Comparison of ENCODE assay signal across 11 cellular contexts in the genomic region with DNA sequence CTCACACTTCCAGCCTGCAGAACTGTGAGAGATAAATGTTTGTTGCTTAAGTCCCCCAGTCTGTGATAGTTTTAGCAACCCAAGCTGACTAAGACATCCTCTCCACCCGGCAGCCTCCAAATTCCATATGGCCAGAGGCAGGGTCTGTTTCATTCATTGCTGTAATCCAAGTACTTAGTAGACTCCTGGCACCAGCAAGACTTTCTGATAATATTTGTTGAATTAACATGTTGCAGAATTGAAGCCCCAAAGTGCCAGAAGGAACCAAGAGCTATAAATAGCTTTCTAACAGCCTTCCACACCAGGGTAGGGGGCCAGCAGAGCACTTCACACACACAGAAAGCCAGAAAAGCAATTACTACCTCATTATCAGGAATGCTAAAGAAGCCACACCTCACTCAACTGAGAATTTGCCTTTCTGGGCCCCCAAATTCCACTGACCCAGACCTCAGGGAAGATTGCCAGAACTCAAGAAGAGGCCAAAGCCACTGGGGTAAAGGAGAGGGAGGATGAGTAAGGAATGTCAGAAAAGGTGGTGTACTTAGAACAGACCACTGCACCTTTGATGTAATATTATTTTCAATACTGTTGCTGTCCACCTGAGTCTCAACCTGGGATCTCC. TPM values are rescaled to one million over a fixed set of nuclear protein-coding genes. Genes with fewer than 3 reads are reported as not detected.
A peak's percentile ranks its signal among the peaks of the same experiment; 100 is the strongest.
DNase-seq lines count a peak whose midpoint lies in the region; ATAC-seq and TF ChIP-seq lines count a peak whose summit lies in the region.
"Had no signal": no experiment of that assay in that cellular context is flagged by ENCODE, and none has a peak within 500 bp of the region (broad histone marks: within the 10 kb centered on the region; RNA-seq: fewer than 3 reads in every experiment).

No MANE protein-coding gene starts in this region.

- DNase-seq in right atrium auricular region (ENCODE audit: low spot score) (peak; percentile 58), Right ventricle myocardium superior (no peak), chondrocyte (ENCODE audit: low spot score) (no peak), mesendoderm (peak; percentile 97), uterus (no peak), NCI-H2107 treated with DMSO at 0.1 percent for 48 hours (lab: John Stamatoyannopoulos, UW; ENCODE audit: unreplicated experiment) (no peak), HPDE6-E6E7 (ENCODE audit: extremely low spot score) (no peak)
- DNase-seq: NCI-H1417 treated with DMSO at 0.1 percent for 48 hours; stimulated activated CD4-positive, alpha-beta T cell treated with anti-CD3 and anti-CD28 coated beads, Interleukin-4, amount 100 ng/mL, for 1 hour had no signal

- peaks cover 0 to 100% of the 10 kb centered on the region in 2 donors for H3K4me1 ChIP-seq in right atrium auricular region
- H3K4me1 ChIP-seq in mesendoderm (ENCODE audit: control insufficient read depth, low read depth, low read length) = peaks cover 17% of the 10 kb centered on the region
- H3K4me1 ChIP-seq in uterus = peaks cover 26 to 42% of the 10 kb centered on the region in 2 donors

- H3K9ac ChIP-seq in mesendoderm (ENCODE audit: low read length) = no peak overlapping the region
- H3K9ac ChIP-seq: neural progenitor cell had no signal

- no peak overlapping the region for H3K4me2 ChIP-seq in mesendoderm (ENCODE audit: low read length)
- H3K4me2 ChIP-seq: neural progenitor cell had no signal

- peak overlapping the region; percentile 9 for H3K56ac ChIP-seq in mesendoderm (ENCODE audit: low read length)

- H3K4me3 Mint-ChIP-seq in chondrocyte (ENCODE audit: unreplicated experiment) = no peak overlapping the region

- H3K27ac ChIP-seq in right atrium auricular region (peak overlapping the region; percentile 95 to 97), mesendoderm (ENCODE audit: low read depth, low read length) (peak overlapping the region; percentile 42), uterus (peak overlapping the region; percentile 85 to 90)
- H3K27ac ChIP-seq: neural progenitor cell had no signal

- peak overlapping the region; percentile 46 for H3K18ac ChIP-seq in mesendoderm (ENCODE audit: low read length)

- H3K27me3 ChIP-seq in right atrium auricular region (no peaks in the 10 kb centered on the region), mesendoderm (ENCODE audit: insufficient read depth, low read length, poor library complexity) (peaks cover 6% of the 10 kb centered on the region), uterus (no peaks in the 10 kb centered on the region)

- H3K4me3 ChIP-seq in right atrium auricular region = no peak overlapping the region
- no peak overlapping the region for H3K4me3 ChIP-seq in mesendoderm (ENCODE audit: low read length)
- no peak overlapping the region for H3K4me3 ChIP-seq in uterus
- H3K4me3 ChIP-seq: neural progenitor cell had no signal

- H3K9me3 ChIP-seq in right atrium auricular region = no peaks in the 10 kb centered on the region
- no peaks in the 10 kb centered on the region for H3K9me3 ChIP-seq in uterus

- peaks cover 86% of the 10 kb centered on the region for H3K4me1 Mint-ChIP-seq in chondrocyte (ENCODE audit: low read depth)

- no peak overlapping the region for H2AK5ac ChIP-seq in mesendoderm (ENCODE audit: low read length)

- H3K9me3 Mint-ChIP-seq in chondrocyte (ENCODE audit: low read depth) = no peaks in the 10 kb centered on the region

- peaks cover 5% of the 10 kb centered on the region for H3K79me1 ChIP-seq in mesendoderm (ENCODE audit: low read length)

- no peak overlapping the region for H3K23ac ChIP-seq in mesendoderm (ENCODE audit: low read length)

- no peak for TF ChIP-seq CTCF in right atrium auricular region (IDR thresholded peaks at IDR 0.05)
- no peak for TF ChIP-seq CTCF in chondrocyte (IDR thresholded peaks at IDR 0.05)
- no peak for TF ChIP-seq CTCF in uterus (IDR thresholded peaks at IDR 0.05)

- H2BK120ac ChIP-seq in mesendoderm (ENCODE audit: low read depth, low read length) = no peak overlapping the region

- no peaks in the 10 kb centered on the region for H3K36me3 Mint-ChIP-seq in chondrocyte (ENCODE audit: low read depth)
- H3K36me3 Mint-ChIP-seq: neural progenitor cell had no signal

- WGBS in mesendoderm (ENCODE audit: extremely low coverage, insufficient coverage, low lambda C conversion rate) = no CpG with 5 or more reads among the region's 1 CpG

- peak overlapping the region; percentile 71 for H3K27ac Mint-ChIP-seq in chondrocyte (ENCODE audit: unreplicated experiment)
- H3K27ac Mint-ChIP-seq: neural progenitor cell had no signal

- H4K5ac ChIP-seq in mesendoderm (ENCODE audit: low read length) = no peak overlapping the region

- no peak overlapping the region for H3K4ac ChIP-seq in mesendoderm (ENCODE audit: low read depth, low read length)

- H4K8ac ChIP-seq in mesendoderm (ENCODE audit: low read depth, low read length) = no peak overlapping the region

- intact Hi-C loops in Right ventricle myocardium superior (cut with DNase I) = no loop called here
- intact Hi-C loops in uterus (cut with DNase I; ENCODE audit: low total_unique reads) = no loop called here

- H3K27me3 Mint-ChIP-seq in chondrocyte (ENCODE audit: low read depth) = no peaks in the 10 kb centered on the region

- H3K79me2 ChIP-seq in mesendoderm (ENCODE audit: control insufficient read depth, insufficient read depth, low read length) = peaks cover 2% of the 10 kb centered on the region

- no peak overlapping the region for H2BK15ac ChIP-seq in mesendoderm (replicated peaks; ENCODE audit: low read depth)

- TF ChIP-seq POLR2A in uterus (IDR thresholded peaks at IDR 0.05) = no peak

- ATAC-seq in Right ventricle myocardium superior (ENCODE audit: poor library complexity) (no peak), SK-N-SH treated with all-trans-retinoic acid at 6 μM for 48 hours (no peak)

- H3K36me3 ChIP-seq in right atrium auricular region (no peaks in the 10 kb centered on the region), mesendoderm (ENCODE audit: control insufficient read depth, insufficient read depth, low read length) (no peaks in the 10 kb centered on the region), uterus (no peaks in the 10 kb centered on the region)
- H3K36me3 ChIP-seq: neural progenitor cell had no signal

- H2BK5ac ChIP-seq in mesendoderm (ENCODE audit: low read length) = no peak overlapping the region

TF ChIP-seq in SK-N-SH treated with all-trans-retinoic acid at 6 μM for 48 hours, 23 proteins besides CTCF, POLR2A, EP300 and RAD21 (continues in another document):
- TF ChIP-seq RARB (CRISPR knock-in tag; IDR thresholded peaks at IDR 0.05) = no peak
- TF ChIP-seq BACH2 (CRISPR knock-in tag; IDR thresholded peaks at IDR 0.05; ENCODE audit: borderline replicate concordance) = no peak
- no peak for TF ChIP-seq ZFP30 (CRISPR knock-in tag; IDR thresholded peaks at IDR 0.05)
- TF ChIP-seq ZNF565 (CRISPR knock-in tag; conservative IDR thresholded peaks at IDR 0.05; ENCODE audit: low read depth) = no peak
- no peak; the same call in 1 of the 2 replicates for TF ChIP-seq ZNF70 (CRISPR knock-in tag; IDR thresholded peaks at IDR 0.05)
- TF ChIP-seq ISL1 (CRISPR knock-in tag; IDR thresholded peaks at IDR 0.05) = no peak
- TF ChIP-seq, protein P1, sequence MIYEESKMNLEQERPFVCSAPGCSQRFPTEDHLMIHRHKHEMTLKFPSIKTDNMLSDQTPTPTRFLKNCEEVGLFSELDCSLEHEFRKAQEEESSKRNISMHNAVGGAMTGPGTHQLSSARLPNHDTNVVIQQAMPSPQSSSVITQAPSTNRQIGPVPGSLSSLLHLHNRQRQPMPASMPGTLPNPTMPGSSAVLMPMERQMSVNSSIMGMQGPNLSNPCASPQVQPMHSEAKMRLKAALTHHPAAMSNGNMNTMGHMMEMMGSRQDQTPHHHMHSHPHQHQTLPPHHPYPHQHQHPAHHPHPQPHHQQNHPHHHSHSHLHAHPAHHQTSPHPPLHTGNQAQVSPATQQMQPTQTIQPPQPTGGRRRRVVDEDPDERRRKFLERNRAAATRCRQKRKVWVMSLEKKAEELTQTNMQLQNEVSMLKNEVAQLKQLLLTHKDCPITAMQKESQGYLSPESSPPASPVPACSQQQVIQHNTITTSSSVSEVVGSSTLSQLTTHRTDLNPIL (CRISPR knock-in tag; IDR thresholded peaks at IDR 0.05; ENCODE audit: low read depth) = no peak
- no peak for TF ChIP-seq OSR1 (CRISPR knock-in tag; IDR thresholded peaks at IDR 0.05)
- no peak for TF ChIP-seq PPARA (CRISPR knock-in tag; IDR thresholded peaks at IDR 0.05; ENCODE audit: borderline replicate concordance)
- no peak for TF ChIP-seq TOX (CRISPR knock-in tag; IDR thresholded peaks at IDR 0.05; ENCODE audit: borderline replicate concordance)
- TF ChIP-seq, protein P2, sequence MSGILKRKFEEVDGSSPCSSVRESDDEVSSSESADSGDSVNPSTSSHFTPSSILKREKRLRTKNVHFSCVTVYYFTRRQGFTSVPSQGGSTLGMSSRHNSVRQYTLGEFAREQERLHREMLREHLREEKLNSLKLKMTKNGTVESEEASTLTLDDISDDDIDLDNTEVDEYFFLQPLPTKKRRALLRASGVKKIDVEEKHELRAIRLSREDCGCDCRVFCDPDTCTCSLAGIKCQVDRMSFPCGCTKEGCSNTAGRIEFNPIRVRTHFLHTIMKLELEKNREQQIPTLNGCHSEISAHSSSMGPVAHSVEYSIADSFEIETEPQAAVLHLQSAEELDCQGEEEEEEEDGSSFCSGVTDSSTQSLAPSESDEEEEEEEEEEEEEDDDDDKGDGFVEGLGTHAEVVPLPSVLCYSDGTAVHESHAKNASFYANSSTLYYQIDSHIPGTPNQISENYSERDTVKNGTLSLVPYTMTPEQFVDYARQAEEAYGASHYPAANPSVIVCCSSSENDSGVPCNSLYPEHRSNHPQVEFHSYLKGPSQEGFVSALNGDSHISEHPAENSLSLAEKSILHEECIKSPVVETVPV (CRISPR knock-in tag; IDR thresholded peaks at IDR 0.05) = no peak
- no peak for TF ChIP-seq ARNTL (CRISPR knock-in tag; IDR thresholded peaks at IDR 0.05; ENCODE audit: borderline replicate concordance, low read depth)
- TF ChIP-seq SNAI2 (CRISPR knock-in tag; IDR thresholded peaks at IDR 0.05) = no peak

RNA-seq across cellular contexts. Expression of a gene that starts 5.7 kb away (rescaled TPM):
- 10 to 100 TPM in 1 of 2 donors, 1 to 10 TPM in 1; 9.0 to 11.2 TPM for total RNA-seq in right atrium auricular region
- 7.6 TPM for total RNA-seq in Right ventricle myocardium superior
- 6.0 to 8.2 TPM (median 6.6 TPM) in 3 replicates for total RNA-seq in chondrocyte
- polyA plus RNA-seq in mesendoderm (2013, experiment 1 of 2) = 5.5 TPM
- polyA plus RNA-seq in mesendoderm (2013, experiment 2 of 2) = 5.2 TPM
- total RNA-seq in uterus = 10 to 100 TPM in 3 of 4 donors, 1 to 10 TPM in 1; 9.2 to 22.1 (median 12.7) TPM

RNA-seq across cellular contexts. Expression of a gene that starts 31.7 kb away (rescaled TPM):
- total RNA-seq in right atrium auricular region = 10 to 100 TPM; 15.1 to 27.6 TPM
- 17.4 TPM for total RNA-seq in Right ventricle myocardium superior
- 24.4 to 31.5 TPM (median 25.6 TPM) in 3 replicates for total RNA-seq in chondrocyte
- 81.7 TPM for polyA plus RNA-seq in mesendoderm (2013, experiment 1 of 2)
- polyA plus RNA-seq in mesendoderm (2013, experiment 2 of 2) = 83.4 TPM
- total RNA-seq in uterus = 10 to 100 TPM in 3 of 4 donors, 1 to 10 TPM in 1; 4.9 to 35.9 (median 21.3) TPM

Comparison
In these comparisons a context has a peak if more than half of its experiments do, and no peak if none do; other contexts are left out.
1. DNase-seq: peak in right atrium auricular region (single experiment) and mesendoderm (single experiment); none in Right ventricle myocardium superior (single experiment), chondrocyte (single experiment), uterus (0 of 2), NCI-H2107 treated with DMSO at 0.1 percent for 48 hours (single experiment) and HPDE6-E6E7 (single experiment).
2. H3K27ac ChIP-seq: peak in every context shown above with its lines; median percentile 96 in right atrium auricular region; 88 in uterus; 42 in mesendoderm.